ENCODE assay signal across 8 cellular contexts in the genomic region with DNA sequence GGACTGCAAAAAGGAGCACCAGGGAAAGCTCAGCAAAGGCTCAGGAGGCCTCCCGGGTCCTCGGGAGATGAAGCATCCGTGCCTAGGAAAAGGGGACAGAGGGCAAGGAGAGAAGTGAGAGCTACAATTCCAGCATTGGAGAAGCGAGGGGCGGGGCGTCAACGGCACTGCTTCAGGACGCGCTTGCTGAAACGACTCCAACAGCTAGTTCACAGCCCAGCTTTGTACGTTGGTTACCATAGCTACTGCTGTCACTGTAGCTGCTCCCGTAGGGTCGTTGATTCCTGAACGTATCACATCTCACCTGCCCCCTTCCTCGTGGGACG.
DNase-seq lines count a peak whose midpoint lies in the region; ATAC-seq lines count a peak whose summit lies in the region.

No MANE protein-coding gene starts in this region.

- H3K4me3 Mint-ChIP-seq in activated CD8-positive, alpha-beta T cell treated with anti-CD3 and anti-CD28 coated beads, Interleukin-2, amount 10 ng/mL, durations not matched to agents 7 days and 5 days, result peak overlapping the region; percentile 81
- H3K4me3 Mint-ChIP-seq in stimulated activated naive B cell treated with anti-CD40 and anti-IgM and Interleukin-4, amounts not matched to agents 10 μg/mL and 1 μg/mL and 100 μg/mL, for 72 hours, result peak overlapping the region; percentile 93 to 94

- H3K27ac Mint-ChIP-seq in activated CD8-positive, alpha-beta T cell treated with anti-CD3 and anti-CD28 coated beads, Interleukin-2, amount 10 ng/mL, durations not matched to agents 7 days and 5 days, result no peak overlapping the region
- H3K27ac Mint-ChIP-seq in stimulated activated naive B cell treated with anti-CD40 and anti-IgM and Interleukin-4, amounts not matched to agents 10 μg/mL and 1 μg/mL and 100 μg/mL, for 72 hours, result peak overlapping the region; percentile 26

- peak; percentile 92 for DNase-seq in NCI-H2227 (lab: John Stamatoyannopoulos, UW; ENCODE audit: unreplicated experiment)
- no peak for DNase-seq in NCI-H2227 treated with DMSO at 0.1 percent for 48 hours (lab: John Stamatoyannopoulos, UW)
- no peak for DNase-seq in activated CD8-positive, alpha-beta T cell treated with anti-CD3 and anti-CD28 coated beads, Interleukin-2, amount 10 ng/mL, durations not matched to agents 7 days and 5 days
- DNase-seq in iPS DF 4.7 (ENCODE audit: extremely low read depth, low spot score), result peak; percentile 22
- no peak for DNase-seq in stimulated activated naive B cell treated with anti-CD40 and anti-IgM and Interleukin-4, amounts not matched to agents 10 μg/mL and 1 μg/mL and 100 μg/mL, for 72 hours
- DNase-seq in putamen (ENCODE audit: low spot score), result no peak

- H3K27me3 Mint-ChIP-seq in activated CD8-positive, alpha-beta T cell treated with anti-CD3 and anti-CD28 coated beads, Interleukin-2, amount 10 ng/mL, durations not matched to agents 7 days and 5 days (ENCODE audit: low read depth), result peaks cover 4% of the 10 kb centered on the region
- peaks cover 49 to 66% of the 10 kb centered on the region in 2 donors for H3K27me3 Mint-ChIP-seq in stimulated activated naive B cell treated with anti-CD40 and anti-IgM and Interleukin-4, amounts not matched to agents 10 μg/mL and 1 μg/mL and 100 μg/mL, for 72 hours

- POLR2A ChIA-PET in activated CD8-positive, alpha-beta T cell treated with anti-CD3 and anti-CD28 coated beads, Interleukin-2, amount 10 ng/mL, durations not matched to agents 7 days and 5 days (lab: Charles Lee), result interaction anchor here (0.6 to 2.7 kb wide), 5 partner anchors 66 to 732 kb away, joined by 3 to 13 read pairs (median 4); partner anchors contain the start of genes TOR1AIP1 and TOR3A

- H3K4me1 Mint-ChIP-seq in activated CD8-positive, alpha-beta T cell treated with anti-CD3 and anti-CD28 coated beads, Interleukin-2, amount 10 ng/mL, durations not matched to agents 7 days and 5 days (ENCODE audit: low read depth), result peaks cover 18% of the 10 kb centered on the region
- peaks cover 4 to 29% of the 10 kb centered on the region in 2 donors for H3K4me1 Mint-ChIP-seq in stimulated activated naive B cell treated with anti-CD40 and anti-IgM and Interleukin-4, amounts not matched to agents 10 μg/mL and 1 μg/mL and 100 μg/mL, for 72 hours

- CTCF ChIA-PET in activated CD8-positive, alpha-beta T cell treated with anti-CD3 and anti-CD28 coated beads, Interleukin-2, amount 10 ng/mL, durations not matched to agents 7 days and 5 days (lab: Charles Lee), result interaction anchor here (0.6 to 16.0 kb wide), 60 partner anchors 9 to 777 kb away, joined by 3 to 655 read pairs (median 5); partner anchors contain the start of genes AXDND1, QSOX1 and TOR1AIP1

- no peaks in the 10 kb centered on the region for H3K36me3 Mint-ChIP-seq in activated CD8-positive, alpha-beta T cell treated with anti-CD3 and anti-CD28 coated beads, Interleukin-2, amount 10 ng/mL, durations not matched to agents 7 days and 5 days (ENCODE audit: low read depth)
- no peaks in the 10 kb centered on the region for H3K36me3 Mint-ChIP-seq in stimulated activated naive B cell treated with anti-CD40 and anti-IgM and Interleukin-4, amounts not matched to agents 10 μg/mL and 1 μg/mL and 100 μg/mL, for 72 hours

- H3K9me3 Mint-ChIP-seq in activated CD8-positive, alpha-beta T cell treated with anti-CD3 and anti-CD28 coated beads, Interleukin-2, amount 10 ng/mL, durations not matched to agents 7 days and 5 days (ENCODE audit: insufficient read depth), result no peaks in the 10 kb centered on the region
- no peaks in the 10 kb centered on the region for H3K9me3 Mint-ChIP-seq in stimulated activated naive B cell treated with anti-CD40 and anti-IgM and Interleukin-4, amounts not matched to agents 10 μg/mL and 1 μg/mL and 100 μg/mL, for 72 hours

- ATAC-seq in HG03066 (IDR thresholded peaks at IDR 0.05; ENCODE audit: low read depth, unreplicated experiment), result peak; percentile 36
- ATAC-seq in activated CD8-positive, alpha-beta T cell treated with anti-CD3 and anti-CD28 coated beads, Interleukin-2, amount 10 ng/mL, durations not matched to agents 7 days and 5 days, result peak; percentile 54
- ATAC-seq in stimulated activated naive B cell treated with anti-CD40 and anti-IgM and Interleukin-4, amounts not matched to agents 10 μg/mL and 1 μg/mL and 100 μg/mL, for 72 hours (replicated peaks), result peak; percentile 43 to 50
- no peak for ATAC-seq in GM18861 (IDR thresholded peaks at IDR 0.05; ENCODE audit: unreplicated experiment)

Comparison
In these comparisons a context has a peak if more than half of its experiments do, and no peak if none do; other contexts are left out.
1. DNase-seq: peak in NCI-H2227 (single experiment) and iPS DF 4.7 (single experiment); none in NCI-H2227 treated with DMSO at 0.1 percent for 48 hours (single experiment), activated CD8-positive, alpha-beta T cell treated with anti-CD3 and anti-CD28 coated beads, Interleukin-2, amount 10 ng/mL, durations not matched to agents 7 days and 5 days (single experiment), stimulated activated naive B cell treated with anti-CD40 and anti-IgM and Interleukin-4, amounts not matched to agents 10 μg/mL and 1 μg/mL and 100 μg/mL, for 72 hours (single experiment) and putamen (single experiment).